Comparison of ENCODE assay signal across 25 cellular contexts in the genomic region with DNA sequence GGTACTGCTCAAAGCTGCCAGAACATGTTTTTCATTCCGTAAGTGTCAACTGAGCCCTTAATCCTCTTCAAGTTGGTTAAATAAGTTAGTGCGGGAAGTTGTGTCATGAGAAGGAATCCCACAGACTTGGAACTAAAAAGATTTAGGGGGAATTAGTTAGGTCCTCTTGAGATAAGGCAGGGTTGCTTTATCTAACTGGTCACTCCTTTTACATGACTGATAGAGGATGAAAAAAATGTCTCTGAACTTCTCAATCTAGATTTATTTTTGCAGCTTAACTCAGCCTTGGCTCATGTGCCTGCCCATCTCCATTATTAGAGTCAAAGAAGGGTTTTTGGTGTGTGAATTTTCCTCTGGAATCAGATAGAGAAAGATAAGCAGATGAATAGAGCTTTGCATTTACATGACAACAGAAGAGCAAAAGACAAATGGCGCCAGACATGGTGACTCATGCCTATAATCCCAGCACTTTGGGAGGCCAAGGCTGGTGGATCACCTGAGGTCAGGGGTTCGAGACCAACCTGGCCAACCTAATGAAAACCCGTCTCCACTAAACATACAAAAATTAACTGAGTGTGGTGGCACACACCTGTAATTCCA.
"Had no signal": no experiment of that assay in that cellular context is flagged by ENCODE, and none has a peak within 500 bp of the region (broad histone marks: within the 10 kb centered on the region; RNA-seq: fewer than 3 reads in every experiment).

No MANE protein-coding gene starts in this region.

- DNase-seq: activated CD4-positive, alpha-beta memory T cell treated with anti-CD3 and anti-CD28 coated beads, Interleukin-2, amount 10 ng/mL, durations not matched to agents 7 days and 5 days; activated CD4-positive, alpha-beta T cell treated with anti-CD3 and anti-CD28 coated beads for 1 hour; activated CD4-positive, alpha-beta T cell treated with anti-CD3 and anti-CD28 coated beads, Interleukin-2, amount 10 ng/mL, durations not matched to agents 7 days and 5 days; activated naive CD8-positive, alpha-beta T cell treated with anti-CD3 and anti-CD28 coated beads, Interleukin-2, amount 50 U/mL, for 24 hours; activated T-cell treated with anti-CD3 and anti-CD28 coated beads, Interleukin-2, amount 50 U/mL, for 4 hours; dermis blood vessel endothelial cell; effector CD8-positive, alpha-beta T cell; gastrocnemius medialis; glutamatergic neuron; hippocampal formation; immature natural killer cell; posterior cingulate gyrus; small intestine; stimulated activated CD4-positive, alpha-beta T cell treated with anti-CD3 and anti-CD28 coated beads, Interleukin-1b, Interleukin-23, amount 100 ng/mL, for 48 hours; stimulated activated CD4-positive, alpha-beta T cell treated with anti-CD3 and anti-CD28 coated beads, Interleukin-4, amount 100 ng/mL, for 4 hours; stimulated activated CD8-positive, alpha-beta memory T cell treated with anti-CD3 and anti-CD28 coated beads, Interleukin-4, amount 100 ng/mL, for 48 hours; stimulated activated naive CD8-positive, alpha-beta T cell treated with anti-CD3 and anti-CD28 coated beads, Interleukin-15, amount 100 ng/mL, for 72 hours; substantia nigra; T-helper 2 cell; uterus had no signal

- H3K27me3 ChIP-seq: uterus had no signal

- ATAC-seq: activated naive CD8-positive, alpha-beta T cell treated with anti-CD3 and anti-CD28 coated beads, Interleukin-2, amount 50 U/mL, for 24 hours; activated T-cell treated with anti-CD3 and anti-CD28 coated beads, Interleukin-2, amount 50 U/mL, for 4 hours; activated T-helper 17 cell treated with anti-CD3 and anti-CD28 coated beads, Interleukin-2, amount 50 U/mL, for 72 hours; gastrocnemius medialis; natural killer cell treated with Interleukin-12 subunit alpha and Interleukin-12 subunit beta and Interleukin-15 and Interleukin-18, amount 100 ng/mL, for 72 hours; sciatic nerve; stimulated activated memory B cell treated with anti-CD40 and anti-IgM and Interleukin-4, amounts not matched to agents 10 μg/mL and 1 μg/mL and 100 μg/mL, for 72 hours; stimulated activated naive CD8-positive, alpha-beta T cell treated with anti-CD3 and anti-CD28 coated beads, Interleukin-15, amount 100 ng/mL, for 72 hours; WTC11 had no signal

- H3K4me1 ChIP-seq: gastrocnemius medialis, uterus had no signal

- H3K27ac ChIP-seq: gastrocnemius medialis, uterus had no signal

- H3K36me3 ChIP-seq: gastrocnemius medialis, uterus had no signal

- H3K9me3 ChIP-seq: gastrocnemius medialis, uterus had no signal

- H3K4me3 ChIP-seq: gastrocnemius medialis, uterus had no signal
